ENCODE assay signal across 12 cellular contexts in genomic region chr9:96100385-96100978, GRCh38.
DNase-seq lines count a peak whose midpoint lies in the region; ATAC-seq and TF ChIP-seq lines count a peak whose summit lies in the region.
"Had no signal": no experiment of that assay in that cellular context is flagged by ENCODE, and none has a peak within 500 bp of the region (broad histone marks: within the 10 kb centered on the region; RNA-seq: fewer than 3 reads in every experiment).

No MANE protein-coding gene starts in this region.

- H3K18ac ChIP-seq in neuronal stem cell (ENCODE audit: low read length), result peak overlapping the region; percentile 86

- H3K14ac ChIP-seq in neuronal stem cell (ENCODE audit: low read length), result peak overlapping the region; percentile 78

- H2AK5ac ChIP-seq in neuronal stem cell (ENCODE audit: low read depth, low read length), result peak overlapping the region; percentile 74

- peaks cover 5% of the 10 kb centered on the region for H3K4me1 Mint-ChIP-seq in activated CD8-positive, alpha-beta T cell treated with anti-CD3 and anti-CD28 coated beads for 36 hours (ENCODE audit: low read depth)
- H3K4me1 Mint-ChIP-seq in activated CD8-positive, alpha-beta T cell treated with anti-CD3 and anti-CD28 coated beads, Interleukin-2, amount 10 ng/mL, durations not matched to agents 7 days and 5 days (ENCODE audit: low read depth), result peaks cover 12% of the 10 kb centered on the region

- H3K4me1 ChIP-seq in neuronal stem cell (ENCODE audit: control insufficient read depth in 2 of 2, insufficient read depth in 1 of 2, low read depth in 1 of 2, low read length in 2 of 2), result peaks cover 3 to 16% of the 10 kb centered on the region in 2 donors
- H3K4me1 ChIP-seq in esophagus muscularis mucosa, result no peaks in the 10 kb centered on the region
- H3K4me1 ChIP-seq: tibial artery had no signal

- no peak overlapping the region for H4K8ac ChIP-seq in neuronal stem cell (ENCODE audit: low read depth, low read length)

- H3K27ac Mint-ChIP-seq in activated CD8-positive, alpha-beta T cell treated with anti-CD3 and anti-CD28 coated beads for 36 hours, result no peak overlapping the region
- H3K27ac Mint-ChIP-seq in activated CD8-positive, alpha-beta T cell treated with anti-CD3 and anti-CD28 coated beads, Interleukin-2, amount 10 ng/mL, durations not matched to agents 7 days and 5 days, result no peak overlapping the region
- H3K27ac Mint-ChIP-seq: activated naive CD4-positive, alpha-beta T cell treated with anti-CD3 and anti-CD28 coated beads, Interleukin-2, amount 10 ng/mL, durations not matched to agents 7 days and 5 days had no signal

- H2BK12ac ChIP-seq in neuronal stem cell (ENCODE audit: low read length), result peak overlapping the region; percentile 97

- TF ChIP-seq EP300 in esophagus muscularis mucosa (IDR thresholded peaks at IDR 0.05), result no peak

- H3K9ac ChIP-seq in neuronal stem cell (ENCODE audit: low read depth, low read length, poor library complexity), result peak overlapping the region; percentile 37

- no peak overlapping the region for H3K23ac ChIP-seq in neuronal stem cell (ENCODE audit: low read depth, low read length, poor library complexity)

- intact Hi-C loops in activated CD8-positive, alpha-beta T cell treated with anti-CD3 and anti-CD28 coated beads for 36 hours (cut with micrococcal nuclease), result no loop called here
- intact Hi-C loops in esophagus muscularis mucosa (cut with DNase I), result no loop called here

- WGBS in neuronal stem cell (ENCODE audit: extremely low coverage in 2 of 2, insufficient read length in 2 of 2, insufficient replicate concordance in 1 of 2), 2 donors, result no CpG with 5 or more reads among the region's 9 CpGs
- 56% methylated on average over 9 of the region's 9 CpGs for WGBS in esophagus muscularis mucosa

- no peaks in the 10 kb centered on the region for H3K27me3 Mint-ChIP-seq in activated CD8-positive, alpha-beta T cell treated with anti-CD3 and anti-CD28 coated beads for 36 hours
- no peaks in the 10 kb centered on the region for H3K27me3 Mint-ChIP-seq in activated CD8-positive, alpha-beta T cell treated with anti-CD3 and anti-CD28 coated beads, Interleukin-2, amount 10 ng/mL, durations not matched to agents 7 days and 5 days (ENCODE audit: low read depth)

- H3K4me3 ChIP-seq in neuronal stem cell (ENCODE audit: low read length in 2 of 2) (no peak overlapping the region), esophagus muscularis mucosa (no peak overlapping the region)
- H3K4me3 ChIP-seq: cardiac muscle cell, tibial artery had no signal

- CTCF ChIA-PET in activated CD8-positive, alpha-beta T cell treated with anti-CD3 and anti-CD28 coated beads for 36 hours (lab: Charles Lee), result no interaction called here
- CTCF ChIA-PET in activated CD8-positive, alpha-beta T cell treated with anti-CD3 and anti-CD28 coated beads, Interleukin-2, amount 10 ng/mL, durations not matched to agents 7 days and 5 days (lab: Charles Lee), result no interaction called here

- H3K36me3 Mint-ChIP-seq in activated CD8-positive, alpha-beta T cell treated with anti-CD3 and anti-CD28 coated beads for 36 hours (ENCODE audit: low read depth), result peaks cover 3% of the 10 kb centered on the region
- H3K36me3 Mint-ChIP-seq in activated CD8-positive, alpha-beta T cell treated with anti-CD3 and anti-CD28 coated beads, Interleukin-2, amount 10 ng/mL, durations not matched to agents 7 days and 5 days (ENCODE audit: low read depth), result peaks cover 2% of the 10 kb centered on the region
- H3K36me3 Mint-ChIP-seq: activated naive CD4-positive, alpha-beta T cell treated with anti-CD3 and anti-CD28 coated beads, Interleukin-2, amount 10 ng/mL, durations not matched to agents 7 days and 5 days had no signal

- H3K27ac ChIP-seq in VCaP, result peak overlapping the region; percentile 62
- no peak overlapping the region for H3K27ac ChIP-seq in neuronal stem cell (replicated peaks; ENCODE audit: low read length)
- no peak overlapping the region for H3K27ac ChIP-seq in esophagus muscularis mucosa (replicated peaks in 1 of 4)
- H3K27ac ChIP-seq: cardiac muscle cell, tibial artery had no signal

- no peak for TF ChIP-seq POLR2A in esophagus muscularis mucosa (IDR thresholded peaks at IDR 0.05; ENCODE audit: low read depth)

- peak; percentile 38 for DNase-seq in activated CD8-positive, alpha-beta T cell treated with anti-CD3 and anti-CD28 coated beads for 36 hours
- DNase-seq in activated CD8-positive, alpha-beta T cell treated with anti-CD3 and anti-CD28 coated beads, Interleukin-2, amount 10 ng/mL, durations not matched to agents 7 days and 5 days, result no peak
- DNase-seq in MV-4-11 (lab: John Stamatoyannopoulos, UW) (peak; percentile 42), neuronal stem cell (ENCODE audit: low spot score) (no peak), SW 1271 (lab: John Stamatoyannopoulos, UW) (no peak), esophagus muscularis mucosa (ENCODE audit: extremely low spot score) (no peak), T1000 (lab: John Stamatoyannopoulos, UW) (no peak)
- DNase-seq: activated naive CD4-positive, alpha-beta T cell treated with anti-CD3 and anti-CD28 coated beads, Interleukin-2, amount 10 ng/mL, durations not matched to agents 7 days and 5 days; Right ventricle myocardium superior; tibial artery had no signal

- peak overlapping the region; percentile 90 for H3K4ac ChIP-seq in neuronal stem cell (ENCODE audit: low read length)

- no peaks in the 10 kb centered on the region for H3K27me3 ChIP-seq in neuronal stem cell (ENCODE audit: control insufficient read depth in 3 of 3, insufficient read depth in 3 of 3, low read depth in 1 of 3, low read length in 3 of 3)
- H3K27me3 ChIP-seq in esophagus muscularis mucosa, result no peaks in the 10 kb centered on the region
- H3K27me3 ChIP-seq: cardiac muscle cell, tibial artery had no signal

- no peak overlapping the region for H3K4me3 Mint-ChIP-seq in activated CD8-positive, alpha-beta T cell treated with anti-CD3 and anti-CD28 coated beads for 36 hours
- H3K4me3 Mint-ChIP-seq in activated CD8-positive, alpha-beta T cell treated with anti-CD3 and anti-CD28 coated beads, Interleukin-2, amount 10 ng/mL, durations not matched to agents 7 days and 5 days, result no peak overlapping the region
- H3K4me3 Mint-ChIP-seq: activated naive CD4-positive, alpha-beta T cell treated with anti-CD3 and anti-CD28 coated beads, Interleukin-2, amount 10 ng/mL, durations not matched to agents 7 days and 5 days had no signal

- no peak for TF ChIP-seq CTCF in activated CD8-positive, alpha-beta T cell treated with anti-CD3 and anti-CD28 coated beads for 36 hours (IDR thresholded peaks at IDR 0.05)
- TF ChIP-seq CTCF in VCaP (conservative IDR thresholded peaks at IDR 0.05), result no peak
- no peak for TF ChIP-seq CTCF in esophagus muscularis mucosa (IDR thresholded peaks at IDR 0.05)

- H3K4me2 ChIP-seq in neuronal stem cell (ENCODE audit: insufficient read depth, low read length, poor library complexity, severe bottlenecking), result no peak overlapping the region

- peak overlapping the region; percentile 89 for H2BK120ac ChIP-seq in neuronal stem cell (ENCODE audit: low read depth, low read length)

- POLR2A ChIA-PET in activated CD8-positive, alpha-beta T cell treated with anti-CD3 and anti-CD28 coated beads for 36 hours (lab: Charles Lee), result no interaction called here
- POLR2A ChIA-PET in activated CD8-positive, alpha-beta T cell treated with anti-CD3 and anti-CD28 coated beads, Interleukin-2, amount 10 ng/mL, durations not matched to agents 7 days and 5 days (lab: Charles Lee), result no interaction called here

- ATAC-seq in activated CD8-positive, alpha-beta T cell treated with anti-CD3 and anti-CD28 coated beads for 36 hours, result peak; percentile 53
- ATAC-seq in activated CD8-positive, alpha-beta T cell treated with anti-CD3 and anti-CD28 coated beads, Interleukin-2, amount 10 ng/mL, durations not matched to agents 7 days and 5 days, result no peak

- H3K9me3 ChIP-seq in neuronal stem cell (replicated peaks in 1 of 2; ENCODE audit: control insufficient read depth in 2 of 2, insufficient read depth in 1 of 2, low read depth in 1 of 2, low read length in 2 of 2), result peaks cover 0 to 1% of the 10 kb centered on the region in 2 donors
- H3K9me3 ChIP-seq in esophagus muscularis mucosa, result peaks cover 0 to 17% (median 14%) of the 10 kb centered on the region in 4 donors

- peak overlapping the region; percentile 79 for H2BK15ac ChIP-seq in neuronal stem cell (ENCODE audit: low read length)

- no peak overlapping the region for H2BK5ac ChIP-seq in neuronal stem cell (ENCODE audit: low read length)

- H3K79me1 ChIP-seq in neuronal stem cell (ENCODE audit: low read depth, low read length), result no peaks in the 10 kb centered on the region

- H4K91ac ChIP-seq in neuronal stem cell (ENCODE audit: low read depth, low read length, poor library complexity), result no peak overlapping the region

- H3K9me3 Mint-ChIP-seq in activated CD8-positive, alpha-beta T cell treated with anti-CD3 and anti-CD28 coated beads for 36 hours, result peaks cover 6% of the 10 kb centered on the region
- H3K9me3 Mint-ChIP-seq in activated CD8-positive, alpha-beta T cell treated with anti-CD3 and anti-CD28 coated beads, Interleukin-2, amount 10 ng/mL, durations not matched to agents 7 days and 5 days (ENCODE audit: insufficient read depth), result peaks cover 10% of the 10 kb centered on the region

- H3K36me3 ChIP-seq in neuronal stem cell (replicated peaks in 1 of 2; ENCODE audit: control insufficient read depth in 2 of 2, insufficient read depth in 2 of 2, low read length in 2 of 2) (no peaks in the 10 kb centered on the region), esophagus muscularis mucosa (no peaks in the 10 kb centered on the region)
- H3K36me3 ChIP-seq: cardiac muscle cell, tibial artery had no signal

- H2AFZ ChIP-seq in neuronal stem cell (ENCODE audit: low read length), result peak overlapping the region; percentile 78

Comparison
In these comparisons a context has a peak if more than half of its experiments do, and no peak if none do; other contexts are left out.
1. DNase-seq: peak in activated CD8-positive, alpha-beta T cell treated with anti-CD3 and anti-CD28 coated beads for 36 hours (single experiment) and MV-4-11 (single experiment); none in activated CD8-positive, alpha-beta T cell treated with anti-CD3 and anti-CD28 coated beads, Interleukin-2, amount 10 ng/mL, durations not matched to agents 7 days and 5 days (single experiment), neuronal stem cell (single experiment), SW 1271 (0 of 2), esophagus muscularis mucosa (single experiment) and T1000 (single experiment).